In genomic region chr14:79735121-79735520, GRCh38 we compare ENCODE assay signal across 28 cellular contexts.
"Had no signal": no experiment of that assay in that cellular context is flagged by ENCODE, and none has a peak within 500 bp of the region (broad histone marks: within the 10 kb centered on the region; RNA-seq: fewer than 3 reads in every experiment).

No MANE protein-coding gene starts in this region.

- H3K27me3 ChIP-seq: stomach, suprapubic skin, testis, thyroid gland, tibial artery, tibial nerve, transverse colon, upper lobe of left lung, upper lobe of right lung, uterus, vagina had no signal

- DNase-seq: stimulated activated CD4-positive, alpha-beta T cell treated with anti-CD3 and anti-CD28 coated beads, Interleukin-4, amount 100 ng/mL, for 1 hour; stimulated activated CD4-positive, alpha-beta T cell treated with anti-CD3 and anti-CD28 coated beads, Interleukin-4, amount 100 ng/mL, for 24 hours; stimulated activated CD4-positive, alpha-beta T cell treated with anti-CD3 and anti-CD28 coated beads, Interleukin-4, amount 100 ng/mL, for 4 hours; stimulated activated CD8-positive, alpha-beta memory T cell treated with anti-CD3 and anti-CD28 coated beads, Interleukin-4, amount 100 ng/mL, for 48 hours; stimulated activated naive B cell treated with anti-CD40 and anti-IgM and Interleukin-4, amounts not matched to agents 10 μg/mL and 1 μg/mL and 100 μg/mL, for 72 hours; stimulated activated naive CD4-positive, alpha-beta T cell; stimulated activated naive CD4-positive, alpha-beta T cell treated with Interleukin-2 at 50 U/mL for 16 hours; stimulated activated naive CD8-positive, alpha-beta T cell treated with anti-CD3 and anti-CD28 coated beads, Interleukin-15, amount 100 ng/mL, for 72 hours; stimulated activated naive CD8-positive, alpha-beta T cell treated with anti-CD3 and anti-CD28 coated beads, Interleukin-15, Interleukin-2, amounts not matched to agents 100 U/mL and 50 U/mL, for 24 hours; stomach; substantia nigra; testis; thyroid gland; tibial artery; transverse colon; trophoblast cell; upper lobe of left lung; upper lobe of right lung; uterus had no signal

- H3K9me3 ChIP-seq: testis, thyroid gland, uterus, vagina had no signal

- H3K4me3 Mint-ChIP-seq: stimulated activated effector memory CD8-positive, alpha-beta T cell treated with anti-CD3 and anti-CD28 coated beads, Interleukin-12 subunit alpha, Interleukin-12 subunit beta, amount 100 ng/mL, for 72 hours; stimulated activated memory B cell treated with anti-CD40 and anti-IgM and Interleukin-4, amounts not matched to agents 10 μg/mL and 1 μg/mL and 100 μg/mL, for 72 hours; stimulated activated naive B cell treated with anti-CD40 and anti-IgM and Interleukin-4, amounts not matched to agents 10 μg/mL and 1 μg/mL and 100 μg/mL, for 72 hours; stimulated activated naive CD8-positive, alpha-beta T cell treated with anti-CD3 and anti-CD28 coated beads, Interleukin-15, amount 100 ng/mL, for 72 hours; stimulated activated naive CD8-positive, alpha-beta T cell treated with anti-CD3 and anti-CD28 coated beads, Interleukin-15, Interleukin-2, amounts not matched to agents 100 ng/mL and 50 ng/mL, for 24 hours; type B pancreatic cell had no signal

- H3K4me3 ChIP-seq: stomach, suprapubic skin, testis, thoracic aorta, thyroid gland, tibial artery, tibial nerve, transverse colon, upper lobe of left lung, upper lobe of right lung, uterus, vagina had no signal

- H3K27me3 Mint-ChIP-seq: stimulated activated memory B cell treated with anti-CD40 and anti-IgM and Interleukin-4, amounts not matched to agents 10 μg/mL and 1 μg/mL and 100 μg/mL, for 72 hours; stimulated activated naive B cell treated with anti-CD40 and anti-IgM and Interleukin-4, amounts not matched to agents 10 μg/mL and 1 μg/mL and 100 μg/mL, for 72 hours; stimulated activated naive CD8-positive, alpha-beta T cell treated with anti-CD3 and anti-CD28 coated beads, Interleukin-15, amount 100 ng/mL, for 72 hours had no signal

- H3K36me3 Mint-ChIP-seq: stimulated activated effector memory CD8-positive, alpha-beta T cell treated with anti-CD3 and anti-CD28 coated beads, Interleukin-12 subunit alpha, Interleukin-12 subunit beta, amount 100 ng/mL, for 72 hours; stimulated activated memory B cell treated with anti-CD40 and anti-IgM and Interleukin-4, amounts not matched to agents 10 μg/mL and 1 μg/mL and 100 μg/mL, for 72 hours had no signal

- ATAC-seq: stimulated activated effector memory CD8-positive, alpha-beta T cell treated with anti-CD3 and anti-CD28 coated beads, Interleukin-12 subunit alpha, Interleukin-12 subunit beta, amount 100 ng/mL, for 72 hours; stimulated activated memory B cell treated with anti-CD40 and anti-IgM and Interleukin-4, amounts not matched to agents 10 μg/mL and 1 μg/mL and 100 μg/mL, for 72 hours; stimulated activated naive B cell treated with anti-CD40 and anti-IgM and Interleukin-4, amounts not matched to agents 10 μg/mL and 1 μg/mL and 100 μg/mL, for 72 hours; stimulated activated naive CD8-positive, alpha-beta T cell treated with anti-CD3 and anti-CD28 coated beads, Interleukin-15, amount 100 ng/mL, for 72 hours; stimulated activated naive CD8-positive, alpha-beta T cell treated with anti-CD3 and anti-CD28 coated beads, Interleukin-15, Interleukin-2, amounts not matched to agents 100 U/mL and 50 U/mL, for 24 hours; upper lobe of right lung had no signal

- FAIRE-seq: urothelium cell line had no signal

- H3K4me1 ChIP-seq: stomach, suprapubic skin, testis, thyroid gland, tibial artery, transverse colon, upper lobe of left lung, upper lobe of right lung, uterus, vagina had no signal

- H3K27ac Mint-ChIP-seq: stimulated activated effector memory CD8-positive, alpha-beta T cell treated with anti-CD3 and anti-CD28 coated beads, Interleukin-12 subunit alpha, Interleukin-12 subunit beta, amount 100 ng/mL, for 72 hours; stimulated activated memory B cell treated with anti-CD40 and anti-IgM and Interleukin-4, amounts not matched to agents 10 μg/mL and 1 μg/mL and 100 μg/mL, for 72 hours; stimulated activated naive B cell treated with anti-CD40 and anti-IgM and Interleukin-4, amounts not matched to agents 10 μg/mL and 1 μg/mL and 100 μg/mL, for 72 hours; stimulated activated naive CD8-positive, alpha-beta T cell treated with anti-CD3 and anti-CD28 coated beads, Interleukin-15, amount 100 ng/mL, for 72 hours; stimulated activated naive CD8-positive, alpha-beta T cell treated with anti-CD3 and anti-CD28 coated beads, Interleukin-15, Interleukin-2, amounts not matched to agents 100 ng/mL and 50 ng/mL, for 24 hours; type B pancreatic cell had no signal

- H3K4me1 Mint-ChIP-seq: stimulated activated effector memory CD8-positive, alpha-beta T cell treated with anti-CD3 and anti-CD28 coated beads, Interleukin-12 subunit alpha, Interleukin-12 subunit beta, amount 100 ng/mL, for 72 hours; stimulated activated memory B cell treated with anti-CD40 and anti-IgM and Interleukin-4, amounts not matched to agents 10 μg/mL and 1 μg/mL and 100 μg/mL, for 72 hours; stimulated activated naive B cell treated with anti-CD40 and anti-IgM and Interleukin-4, amounts not matched to agents 10 μg/mL and 1 μg/mL and 100 μg/mL, for 72 hours; stimulated activated naive CD8-positive, alpha-beta T cell treated with anti-CD3 and anti-CD28 coated beads, Interleukin-15, amount 100 ng/mL, for 72 hours had no signal

- H3K27ac ChIP-seq: stomach, suprapubic skin, testis, thoracic aorta, thyroid gland, tibial artery, tibial nerve, transverse colon, upper lobe of left lung, upper lobe of right lung, uterus, vagina had no signal

- H3K36me3 ChIP-seq: stomach, suprapubic skin, thoracic aorta, thyroid gland, tibial artery, transverse colon, upper lobe of left lung, upper lobe of right lung, uterus, vagina had no signal
